ENCODE assay signal across 1 cellular context in the genomic region with DNA sequence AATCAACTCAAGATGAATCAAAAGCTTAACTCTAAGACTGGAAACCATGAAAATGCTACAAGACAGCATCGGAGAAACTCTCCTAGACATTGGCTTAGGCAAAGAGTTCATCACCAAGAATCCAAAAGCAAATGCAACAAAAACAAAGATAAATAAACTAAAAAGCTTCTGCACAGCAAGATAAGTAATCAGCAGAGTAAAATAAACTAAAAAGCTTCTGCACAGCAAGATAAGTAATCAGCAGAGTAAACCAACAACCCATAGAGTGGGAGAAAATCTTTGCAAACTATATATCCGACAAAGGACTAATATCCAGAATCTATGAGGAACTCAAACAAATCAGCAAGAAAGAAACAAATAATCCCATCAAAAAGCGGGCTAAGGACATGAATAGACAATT. TPM values are rescaled to one million over a fixed set of nuclear protein-coding genes. Genes with fewer than 3 reads are reported as not detected.
"Had no signal": no experiment of that assay in that cellular context is flagged by ENCODE, and none has a peak within 500 bp of the region (broad histone marks: within the 10 kb centered on the region; RNA-seq: fewer than 3 reads in every experiment).

No MANE protein-coding gene starts in this region.

RNA-seq across cellular contexts. Expression of gene GPX5, which starts 21.3 kb away (rescaled TPM):
- total RNA-seq: GM12878 had no signal
- polyA plus RNA-seq: GM12878 had no signal

RNA-seq across cellular contexts. Expression of gene GPX6, which starts 31.4 kb away (rescaled TPM):
- total RNA-seq: GM12878 had no signal
- polyA plus RNA-seq: GM12878 had no signal
